24 cellular contexts compared by ENCODE assay signal in the genomic region with DNA sequence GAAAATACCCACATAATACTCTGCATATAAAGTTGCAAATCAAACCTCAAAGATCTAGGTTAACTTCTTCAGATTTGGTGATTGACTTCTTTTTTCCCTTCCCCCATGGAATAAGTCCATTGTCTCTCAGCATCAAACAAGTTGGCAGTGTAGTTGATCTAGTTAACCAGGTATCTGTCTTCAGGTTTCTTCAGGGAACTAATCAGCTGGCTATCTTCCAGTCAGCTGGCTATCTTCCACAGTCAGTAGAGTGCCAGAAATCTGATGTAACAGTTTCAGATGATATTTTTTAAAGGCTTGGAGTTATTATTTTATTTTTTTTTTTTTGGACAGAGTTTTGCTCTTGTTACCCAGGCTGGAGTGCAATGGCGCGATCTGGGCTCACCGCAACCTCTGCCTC. TPM values are rescaled to one million over a fixed set of nuclear protein-coding genes. Genes with fewer than 3 reads are reported as not detected.
DNase-seq lines count a peak whose midpoint lies in the region; ATAC-seq and TF ChIP-seq lines count a peak whose summit lies in the region.
"Had no signal": no experiment of that assay in that cellular context is flagged by ENCODE, and none has a peak within 500 bp of the region (broad histone marks: within the 10 kb centered on the region; RNA-seq: fewer than 3 reads in every experiment).

No MANE protein-coding gene starts in this region.

- H3K4me2 ChIP-seq in Karpas-422 (ENCODE audit: low read depth, low read length, poor library complexity, severe bottlenecking), result no peak overlapping the region
- H3K4me2 ChIP-seq: BLaER1 had no signal

- H3K9me3 ChIP-seq in Karpas-422 (ENCODE audit: low read length) (no peaks in the 10 kb centered on the region), RWPE2 (ENCODE audit: severe bottlenecking) (no peaks in the 10 kb centered on the region), MG63 (no peaks in the 10 kb centered on the region)
- H3K9me3 ChIP-seq: BLaER1, Caco-2 had no signal

- H3K4me1 Mint-ChIP-seq in stimulated activated effector memory CD8-positive, alpha-beta T cell treated with anti-CD3 and anti-CD28 coated beads, Interleukin-12 subunit alpha, Interleukin-12 subunit beta, amount 100 ng/mL, for 72 hours, result no peaks in the 10 kb centered on the region
- H3K4me1 Mint-ChIP-seq: CD4-positive, alpha-beta memory T cell had no signal

- H3K4me3 ChIP-seq in Karpas-422 (ENCODE audit: low read length) (no peak overlapping the region), RWPE2 (ENCODE audit: severe bottlenecking) (no peak overlapping the region), fibroblast of the aortic adventitia (ENCODE audit: low read depth, low read length) (no peak overlapping the region), MG63 (no peak overlapping the region)
- H3K4me3 ChIP-seq: BLaER1 had no signal

- H3K27ac ChIP-seq in Karpas-422 (ENCODE audit: low read length) (peak overlapping the region; percentile 44), RWPE2 (ENCODE audit: poor library complexity, severe bottlenecking) (peak overlapping the region; percentile 76)
- H3K27ac ChIP-seq: BLaER1 had no signal

- H3K79me2 ChIP-seq in Karpas-422 (ENCODE audit: low read length), result no peaks in the 10 kb centered on the region

- H3K9me3 Mint-ChIP-seq in stimulated activated effector memory CD8-positive, alpha-beta T cell treated with anti-CD3 and anti-CD28 coated beads, Interleukin-12 subunit alpha, Interleukin-12 subunit beta, amount 100 ng/mL, for 72 hours, result no peaks in the 10 kb centered on the region

- DNase-seq in Karpas-422 (no peak), RWPE2 (ENCODE audit: low spot score) (no peak), fibroblast of the aortic adventitia (ENCODE audit: low read depth) (peak; percentile 13), MG63 (no peak), NCI-H1436 treated with DMSO at 0.1 percent for 48 hours (lab: John Stamatoyannopoulos, UW) (no peak), NCI-H524 (lab: John Stamatoyannopoulos, UW) (no peak)
- no peak for DNase-seq in stimulated activated effector memory CD8-positive, alpha-beta T cell treated with anti-CD3 and anti-CD28 coated beads, Interleukin-12 subunit alpha, Interleukin-12 subunit beta, amount 100 ng/mL, for 72 hours (ENCODE audit: low spot score in 2 of 2)
- DNase-seq: ACHN; Caco-2; CD4-positive, alpha-beta memory T cell; DMS153; GOT3; HCEC 1CT; KG1; NCI-H1417 treated with DMSO at 0.1 percent for 48 hours; NCI-H1930; NCI-H226; NCI-H524 treated with DMSO at 0.1 percent for 48 hours; NCI-H82; OCI-M1; Right ventricle myocardium superior had no signal

- ATAC-seq in RWPE2 (ENCODE audit: low read depth), result no peak
- ATAC-seq in stimulated activated effector memory CD8-positive, alpha-beta T cell treated with anti-CD3 and anti-CD28 coated beads, Interleukin-12 subunit alpha, Interleukin-12 subunit beta, amount 100 ng/mL, for 72 hours, result no peak

- H3K36me3 Mint-ChIP-seq in stimulated activated effector memory CD8-positive, alpha-beta T cell treated with anti-CD3 and anti-CD28 coated beads, Interleukin-12 subunit alpha, Interleukin-12 subunit beta, amount 100 ng/mL, for 72 hours, result no peaks in the 10 kb centered on the region
- H3K36me3 Mint-ChIP-seq: CD4-positive, alpha-beta memory T cell had no signal

- H3K4me1 ChIP-seq in Karpas-422 (ENCODE audit: low read length) (peaks cover 93% of the 10 kb centered on the region), RWPE2 (ENCODE audit: insufficient read depth, poor library complexity, severe bottlenecking) (peaks cover 29% of the 10 kb centered on the region)
- H3K4me1 ChIP-seq: Caco-2 had no signal

- no peaks in the 10 kb centered on the region for H4K20me1 ChIP-seq in Karpas-422 (ENCODE audit: insufficient read depth, low read depth, low read length)
- H4K20me1 ChIP-seq: BLaER1 had no signal

- H2AFZ ChIP-seq in Karpas-422 (ENCODE audit: low read length), result no peak overlapping the region

- peaks cover 66% of the 10 kb centered on the region for H3K36me3 ChIP-seq in Karpas-422 (ENCODE audit: insufficient read depth, low read length)
- no peaks in the 10 kb centered on the region for H3K36me3 ChIP-seq in RWPE2 (ENCODE audit: low read depth)
- H3K36me3 ChIP-seq in MG63, result no peaks in the 10 kb centered on the region
- H3K36me3 ChIP-seq: BLaER1 had no signal

- TF ChIP-seq CTCF in RWPE2 (IDR thresholded peaks at IDR 0.05; ENCODE audit: poor library complexity, severe bottlenecking) (no peak), fibroblast of the aortic adventitia (IDR thresholded peaks at IDR 0.05; ENCODE audit: insufficient read depth, low read length) (no peak)

- H3K9me2 ChIP-seq in Karpas-422 (replicated peaks; ENCODE audit: insufficient read depth, low read length), result no peaks in the 10 kb centered on the region

- no peak overlapping the region for H3K9ac ChIP-seq in Karpas-422 (ENCODE audit: low read length)
- H3K9ac ChIP-seq: BLaER1 had no signal

- H3K27me3 ChIP-seq in Karpas-422 (ENCODE audit: low read length) (no peaks in the 10 kb centered on the region), RWPE2 (ENCODE audit: insufficient read depth, poor library complexity, severe bottlenecking) (no peaks in the 10 kb centered on the region), MG63 (no peaks in the 10 kb centered on the region)
- H3K27me3 ChIP-seq: BLaER1 had no signal

- H3K27ac Mint-ChIP-seq in stimulated activated effector memory CD8-positive, alpha-beta T cell treated with anti-CD3 and anti-CD28 coated beads, Interleukin-12 subunit alpha, Interleukin-12 subunit beta, amount 100 ng/mL, for 72 hours, result peak overlapping the region; percentile 35
- H3K27ac Mint-ChIP-seq: CD4-positive, alpha-beta memory T cell had no signal

- no peak overlapping the region for H3K4me3 Mint-ChIP-seq in stimulated activated effector memory CD8-positive, alpha-beta T cell treated with anti-CD3 and anti-CD28 coated beads, Interleukin-12 subunit alpha, Interleukin-12 subunit beta, amount 100 ng/mL, for 72 hours
- H3K4me3 Mint-ChIP-seq: CD4-positive, alpha-beta memory T cell had no signal

RNA-seq across cellular contexts. Expression of gene TNFSF15, which starts 16.8 kb away (rescaled TPM):
- total RNA-seq in Karpas-422 (2014; rRNA removed; shearing (Covaris generic); ENCODE audit: low replicate concordance), result 20.6 and 32.5 TPM in 2 replicates
- 0.41 and 2.4 TPM in 2 replicates for total RNA-seq in fibroblast of the aortic adventitia (ENCODE audit: low replicate concordance)
- total RNA-seq in MG63 (2014; rRNA removed; shearing (Covaris generic); ENCODE audit: low replicate concordance), result 0.20 and 0.42 TPM in 2 replicates
- total RNA-seq: G401, Right ventricle myocardium superior, SK-MEL-5 had no signal
